In genomic region chr1:85584264-85584781, GRCh38 we compare ENCODE assay signal across 11 cellular contexts. TPM values are rescaled to one million over a fixed set of nuclear protein-coding genes. Genes with fewer than 3 reads are reported as not detected.
DNase-seq lines count a peak whose midpoint lies in the region; TF ChIP-seq lines count a peak whose summit lies in the region.
"Had no signal": no experiment of that assay in that cellular context is flagged by ENCODE, and none has a peak within 500 bp of the region (broad histone marks: within the 10 kb centered on the region; RNA-seq: fewer than 3 reads in every experiment).

No MANE protein-coding gene starts in this region.

- H4K20me1 ChIP-seq in smooth muscle cell (ENCODE audit: low read depth) = peaks cover 34% of the 10 kb centered on the region

- no peak for TF ChIP-seq CTCF in smooth muscle cell (IDR thresholded peaks at IDR 0.05; ENCODE audit: borderline replicate concordance, insufficient read depth, poor library complexity, severe bottlenecking)

- H3K27ac ChIP-seq in smooth muscle cell (ENCODE audit: low read depth) = peak overlapping the region; percentile 93

- H3K27me3 ChIP-seq in H7 (ENCODE audit: control insufficient read depth, insufficient read depth, low read length) = no peaks in the 10 kb centered on the region
- H3K27me3 ChIP-seq in smooth muscle cell (ENCODE audit: low read depth) = no peaks in the 10 kb centered on the region

- H3K36me3 ChIP-seq in H7 (replicated peaks; ENCODE audit: control insufficient read depth, insufficient read depth, low read length) (peaks cover 16% of the 10 kb centered on the region), smooth muscle cell (ENCODE audit: low read depth) (no peaks in the 10 kb centered on the region)

- no peaks in the 10 kb centered on the region for H3K9me3 ChIP-seq in smooth muscle cell (replicated peaks; ENCODE audit: low read depth)

- peaks cover 27% of the 10 kb centered on the region for H3K4me1 ChIP-seq in smooth muscle cell (ENCODE audit: low read depth)

- no peak overlapping the region for H2AFZ ChIP-seq in smooth muscle cell (ENCODE audit: low read depth)

- DNase-seq in H7 (peak; percentile 57), SW 1271 (lab: John Stamatoyannopoulos, UW) (peak; percentile 70 to 92), foreskin melanocyte (peak; percentile 69), smooth muscle cell (lab: John Stamatoyannopoulos, UW; ENCODE audit: unreplicated experiment) (no peak), activated gamma-delta T cell (lab: John Stamatoyannopoulos, UW) (no peak), CD1c-positive myeloid dendritic cell (ENCODE audit: extremely low spot score) (no peak), NCI-H345 (lab: John Stamatoyannopoulos, UW) (no peak), globus pallidus (ENCODE audit: low spot score) (no peak)
- DNase-seq: cortex of kidney; NCI-H1930; stimulated activated naive CD4-positive, alpha-beta T cell treated with Interleukin-2 at 50 U/mL for 16 hours had no signal

- H3K9ac ChIP-seq in smooth muscle cell (ENCODE audit: low read depth) = no peak overlapping the region

- H3K79me2 ChIP-seq in smooth muscle cell (ENCODE audit: low read depth) = peaks cover 26% of the 10 kb centered on the region

- no peak overlapping the region for H3K4me2 ChIP-seq in smooth muscle cell

- H3K4me3 ChIP-seq in H7 (ENCODE audit: insufficient read depth, low read depth, low read length) (no peak overlapping the region), smooth muscle cell (no peak overlapping the region)

- peaks cover 22% of the 10 kb centered on the region for H3F3A ChIP-seq in smooth muscle cell (ENCODE audit: low read depth)

- WGBS in smooth muscle cell (ENCODE audit: low lambda C conversion rate) = 0% methylated on average over 5 of the region's 5 CpGs

RNA-seq across cellular contexts. Expression of gene CCN1, which starts 3.8 kb away (rescaled TPM):
- 9.4 and 9.9 TPM in 2 replicates for total RNA-seq in H7 (2014; rRNA removed; shearing (Covaris generic))
- total RNA-seq in smooth muscle cell = 440 and 450 TPM in 2 replicates
- 1,412 and 1,766 TPM in 2 replicates for polyA plus RNA-seq in smooth muscle cell

Comparison
In these comparisons a context has a peak if more than half of its experiments do, and no peak if none do; other contexts are left out.
1. DNase-seq: peak in H7 (single experiment), SW 1271 (2 of 2) and foreskin melanocyte (single experiment); none in smooth muscle cell (single experiment), activated gamma-delta T cell (single experiment), CD1c-positive myeloid dendritic cell (single experiment), NCI-H345 (single experiment) and globus pallidus (single experiment).
2. RNA of gene CCN1, which starts 3.8 kb away (total RNA-seq): 440 to 450 TPM in smooth muscle cell; 9.4 to 9.9 TPM in H7; every median in the first group is over 10 times any median in the second.